In genomic region chr2:60168247-60168646, GRCh38 we compare ENCODE assay signal across 25 cellular contexts.
DNase-seq lines count a peak whose midpoint lies in the region; ATAC-seq and TF ChIP-seq lines count a peak whose summit lies in the region.
"Had no signal": no experiment of that assay in that cellular context is flagged by ENCODE, and none has a peak within 500 bp of the region (broad histone marks: within the 10 kb centered on the region; RNA-seq: fewer than 3 reads in every experiment).

No MANE protein-coding gene starts in this region.

- H3K36me3 ChIP-seq in neuronal stem cell (replicated peaks in 1 of 2; ENCODE audit: control insufficient read depth in 2 of 2, insufficient read depth in 2 of 2, low read length in 2 of 2) (no peaks in the 10 kb centered on the region), trophoblast cell (ENCODE audit: control insufficient read depth in 1 of 2, insufficient read depth in 2 of 2, low read length in 2 of 2) (no peaks in the 10 kb centered on the region)
- H3K36me3 ChIP-seq: BE2C, BLaER1 had no signal

- no peak overlapping the region for H2BK5ac ChIP-seq in neuronal stem cell (ENCODE audit: low read length)
- no peak overlapping the region for H2BK5ac ChIP-seq in trophoblast cell (ENCODE audit: low read depth, low read length, poor library complexity)

- H2BK12ac ChIP-seq in neuronal stem cell (ENCODE audit: low read length) (no peak overlapping the region), trophoblast cell (ENCODE audit: low read length) (no peak overlapping the region)

- H3K4ac ChIP-seq in neuronal stem cell (ENCODE audit: low read length) (no peak overlapping the region), trophoblast cell (ENCODE audit: low read depth, low read length) (no peak overlapping the region)

- DNase-seq in activated CD4-positive, alpha-beta T cell treated with anti-CD3 and anti-CD28 coated beads, Interleukin-2, amount 10 ng/mL, durations not matched to agents 24 days and 14 days: peak; percentile 34
- DNase-seq in activated CD4-positive, alpha-beta T cell treated with anti-CD3 and anti-CD28 coated beads for 36 hours: no peak
- peak; percentile 42 for DNase-seq in Right ventricle myocardium superior
- no peak for DNase-seq in left cardiac atrium
- DNase-seq in neuronal stem cell (ENCODE audit: low spot score): no peak
- DNase-seq in trophoblast cell: no peak
- DNase-seq in RWPE1 (ENCODE audit: low spot score): no peak
- DNase-seq: 8988T; ACHN; BE2C; C1 segment of cervical spinal cord; CD4-positive, alpha-beta memory T cell; CD4-positive, CD25-positive, alpha-beta regulatory T cell; CD8-positive, alpha-beta memory T cell; COR-L47; DMS 273 treated with DMSO at 0.1 percent for 48 hours; DMS153; DMS53; DMS79; DND-41; EL; GDM1 had no signal

- H3K4me1 ChIP-seq in neuronal stem cell (ENCODE audit: control insufficient read depth in 2 of 2, insufficient read depth in 1 of 2, low read depth in 1 of 2, low read length in 2 of 2) (peaks cover 0 to 8% of the 10 kb centered on the region in 2 donors), trophoblast cell (ENCODE audit: control insufficient read depth in 1 of 2, insufficient read depth in 2 of 2, low read length in 2 of 2) (no peaks in the 10 kb centered on the region)
- H3K4me1 ChIP-seq: BE2C, BLaER1 had no signal

- H3K36me3 Mint-ChIP-seq in activated CD4-positive, alpha-beta T cell treated with anti-CD3 and anti-CD28 coated beads, Interleukin-2, amount 10 ng/mL, durations not matched to agents 24 days and 14 days (ENCODE audit: low read depth): no peaks in the 10 kb centered on the region
- no peaks in the 10 kb centered on the region for H3K36me3 Mint-ChIP-seq in activated CD4-positive, alpha-beta T cell treated with anti-CD3 and anti-CD28 coated beads for 36 hours (ENCODE audit: low read depth)
- H3K36me3 Mint-ChIP-seq: CD14-positive monocyte; CD4-positive, alpha-beta memory T cell; CD4-positive, CD25-positive, alpha-beta regulatory T cell; CD8-positive, alpha-beta memory T cell had no signal

- no peaks in the 10 kb centered on the region for H3K9me3 Mint-ChIP-seq in activated CD4-positive, alpha-beta T cell treated with anti-CD3 and anti-CD28 coated beads, Interleukin-2, amount 10 ng/mL, durations not matched to agents 24 days and 14 days
- no peaks in the 10 kb centered on the region for H3K9me3 Mint-ChIP-seq in activated CD4-positive, alpha-beta T cell treated with anti-CD3 and anti-CD28 coated beads for 36 hours (ENCODE audit: low read depth)
- H3K9me3 Mint-ChIP-seq: CD4-positive, alpha-beta memory T cell; CD4-positive, CD25-positive, alpha-beta regulatory T cell had no signal

- H3K79me1 ChIP-seq in neuronal stem cell (ENCODE audit: low read depth, low read length): no peaks in the 10 kb centered on the region
- H3K79me1 ChIP-seq in trophoblast cell (ENCODE audit: low read length): no peaks in the 10 kb centered on the region

- no peak overlapping the region for H4K91ac ChIP-seq in neuronal stem cell (ENCODE audit: low read depth, low read length, poor library complexity)
- H4K91ac ChIP-seq in trophoblast cell (ENCODE audit: low read depth, low read length): no peak overlapping the region

- no peak overlapping the region for H2BK120ac ChIP-seq in neuronal stem cell (ENCODE audit: low read depth, low read length)
- no peak overlapping the region for H2BK120ac ChIP-seq in trophoblast cell (ENCODE audit: insufficient read depth, low read length, poor library complexity)

- H3K27me3 ChIP-seq in neuronal stem cell (ENCODE audit: control insufficient read depth in 3 of 3, insufficient read depth in 3 of 3, low read depth in 1 of 3, low read length in 3 of 3) (no peaks in the 10 kb centered on the region), trophoblast cell (ENCODE audit: insufficient read depth, low read length) (no peaks in the 10 kb centered on the region)
- H3K27me3 ChIP-seq: BE2C, BLaER1 had no signal

- no peak overlapping the region for H3K4me3 ChIP-seq in neuronal stem cell (ENCODE audit: low read length in 2 of 2)
- H3K4me3 ChIP-seq in trophoblast cell (ENCODE audit: low read depth, low read length): peak overlapping the region; percentile 54
- H3K4me3 ChIP-seq: BLaER1, GM12878 had no signal

- H3K4me3 Mint-ChIP-seq in activated CD4-positive, alpha-beta T cell treated with anti-CD3 and anti-CD28 coated beads, Interleukin-2, amount 10 ng/mL, durations not matched to agents 24 days and 14 days: no peak overlapping the region
- H3K4me3 Mint-ChIP-seq in activated CD4-positive, alpha-beta T cell treated with anti-CD3 and anti-CD28 coated beads for 36 hours: no peak overlapping the region
- H3K4me3 Mint-ChIP-seq: CD14-positive monocyte; CD4-positive, alpha-beta memory T cell; CD4-positive, CD25-positive, alpha-beta regulatory T cell; CD8-positive, alpha-beta memory T cell had no signal

- no CpG with 5 or more reads among the region's 3 CpGs for WGBS in neuronal stem cell (ENCODE audit: extremely low coverage in 2 of 2, insufficient read length in 2 of 2, insufficient replicate concordance in 1 of 2), 2 donors
- WGBS in trophoblast cell (ENCODE audit: extremely low coverage, insufficient coverage, insufficient read length): no CpG with 5 or more reads among the region's 3 CpGs

- H3K9me3 ChIP-seq in neuronal stem cell (replicated peaks in 1 of 2; ENCODE audit: control insufficient read depth in 2 of 2, insufficient read depth in 1 of 2, low read depth in 1 of 2, low read length in 2 of 2): no peaks in the 10 kb centered on the region
- H3K9me3 ChIP-seq in trophoblast cell (ENCODE audit: insufficient read depth, low read depth, low read length): no peaks in the 10 kb centered on the region
- H3K9me3 ChIP-seq: BE2C, BLaER1 had no signal

- no peak overlapping the region for H4K12ac ChIP-seq in trophoblast cell (ENCODE audit: low read depth, low read length)

- H2AFZ ChIP-seq in neuronal stem cell (ENCODE audit: low read length) (no peak overlapping the region), trophoblast cell (ENCODE audit: insufficient read depth, low read length, poor library complexity) (no peak overlapping the region)

- H3K27ac ChIP-seq in neuronal stem cell (replicated peaks; ENCODE audit: low read length) (no peak overlapping the region), trophoblast cell (ENCODE audit: low read depth, low read length) (no peak overlapping the region), RWPE1 (no peak overlapping the region)
- H3K27ac ChIP-seq: BLaER1 had no signal

- H3K4me2 ChIP-seq in neuronal stem cell (ENCODE audit: insufficient read depth, low read length, poor library complexity, severe bottlenecking) (no peak overlapping the region), trophoblast cell (ENCODE audit: low read length) (no peak overlapping the region)
- H3K4me2 ChIP-seq: BLaER1 had no signal

- ATAC-seq in activated CD4-positive, alpha-beta T cell treated with anti-CD3 and anti-CD28 coated beads for 36 hours: no peak
- peak; percentile 87 for ATAC-seq in Right ventricle myocardium superior (ENCODE audit: poor library complexity)
- no peak for ATAC-seq in left cardiac atrium
- ATAC-seq: GM12878 had no signal

- H3K27ac Mint-ChIP-seq in activated CD4-positive, alpha-beta T cell treated with anti-CD3 and anti-CD28 coated beads, Interleukin-2, amount 10 ng/mL, durations not matched to agents 24 days and 14 days: no peak overlapping the region
- no peak overlapping the region for H3K27ac Mint-ChIP-seq in activated CD4-positive, alpha-beta T cell treated with anti-CD3 and anti-CD28 coated beads for 36 hours
- H3K27ac Mint-ChIP-seq: CD14-positive monocyte; CD4-positive, alpha-beta memory T cell; CD4-positive, CD25-positive, alpha-beta regulatory T cell; CD8-positive, alpha-beta memory T cell had no signal

- H3K18ac ChIP-seq in neuronal stem cell (ENCODE audit: low read length) (no peak overlapping the region), trophoblast cell (ENCODE audit: low read length) (no peak overlapping the region)

- H3K27me3 Mint-ChIP-seq in activated CD4-positive, alpha-beta T cell treated with anti-CD3 and anti-CD28 coated beads, Interleukin-2, amount 10 ng/mL, durations not matched to agents 24 days and 14 days: no peaks in the 10 kb centered on the region
- H3K27me3 Mint-ChIP-seq in activated CD4-positive, alpha-beta T cell treated with anti-CD3 and anti-CD28 coated beads for 36 hours: no peaks in the 10 kb centered on the region
- H3K27me3 Mint-ChIP-seq: CD4-positive, alpha-beta memory T cell; CD4-positive, CD25-positive, alpha-beta regulatory T cell had no signal

- no peak for TF ChIP-seq CTCF in RWPE1 (conservative IDR thresholded peaks at IDR 0.05; ENCODE audit: low read depth)

- no peak overlapping the region for H2BK15ac ChIP-seq in neuronal stem cell (ENCODE audit: low read length)

- no peak overlapping the region for H3K9ac ChIP-seq in neuronal stem cell (ENCODE audit: low read depth, low read length, poor library complexity)
- H3K9ac ChIP-seq in trophoblast cell (ENCODE audit: low read length): peak overlapping the region; percentile 30
- H3K9ac ChIP-seq: BLaER1 had no signal

- H3K79me2 ChIP-seq in trophoblast cell (ENCODE audit: control insufficient read depth, insufficient read depth, low read length, poor library complexity): no peaks in the 10 kb centered on the region

- CTCF ChIA-PET in activated CD4-positive, alpha-beta T cell treated with anti-CD3 and anti-CD28 coated beads for 36 hours (lab: Charles Lee): no interaction called here
- CTCF ChIA-PET in RWPE1 (lab: Yijun Ruan, JAX): no interaction called here

- peak overlapping the region; percentile 4 for H2AK5ac ChIP-seq in neuronal stem cell (ENCODE audit: low read depth, low read length)
- no peak overlapping the region for H2AK5ac ChIP-seq in trophoblast cell (ENCODE audit: low read length)

- no peaks in the 10 kb centered on the region for H3K4me1 Mint-ChIP-seq in activated CD4-positive, alpha-beta T cell treated with anti-CD3 and anti-CD28 coated beads, Interleukin-2, amount 10 ng/mL, durations not matched to agents 24 days and 14 days
- no peaks in the 10 kb centered on the region for H3K4me1 Mint-ChIP-seq in activated CD4-positive, alpha-beta T cell treated with anti-CD3 and anti-CD28 coated beads for 36 hours
- H3K4me1 Mint-ChIP-seq: CD14-positive monocyte; CD4-positive, alpha-beta memory T cell; CD4-positive, CD25-positive, alpha-beta regulatory T cell; CD8-positive, alpha-beta memory T cell had no signal

- intact Hi-C loops in activated CD4-positive, alpha-beta T cell treated with anti-CD3 and anti-CD28 coated beads, Interleukin-2, amount 10 ng/mL, durations not matched to agents 24 days and 14 days (cut with micrococcal nuclease): no loop called here
- intact Hi-C loops in activated CD4-positive, alpha-beta T cell treated with anti-CD3 and anti-CD28 coated beads for 36 hours (cut with DNase I, micrococcal nuclease): no loop called here
- intact Hi-C loops in Right ventricle myocardium superior (cut with DNase I): no loop called here
- intact Hi-C loops in left cardiac atrium (cut with DNase I): no loop called here

- no peak overlapping the region for H3K23ac ChIP-seq in neuronal stem cell (ENCODE audit: low read depth, low read length, poor library complexity)
- H3K23ac ChIP-seq in trophoblast cell (ENCODE audit: low read length): peak overlapping the region; percentile 92

- no peak overlapping the region for H3K14ac ChIP-seq in neuronal stem cell (ENCODE audit: low read length)
- no peak overlapping the region for H3K14ac ChIP-seq in trophoblast cell (ENCODE audit: low read length)

- POLR2A ChIA-PET in activated CD4-positive, alpha-beta T cell treated with anti-CD3 and anti-CD28 coated beads for 36 hours (lab: Charles Lee): no interaction called here
- POLR2A ChIA-PET in RWPE1 (lab: Yijun Ruan, JAX; ENCODE audit: low non-redundant PET): no interaction called here

- H4K8ac ChIP-seq in neuronal stem cell (ENCODE audit: low read depth, low read length): no peak overlapping the region
- no peak overlapping the region for H4K8ac ChIP-seq in trophoblast cell (ENCODE audit: low read depth, low read length)

Comparison
In these comparisons a context has a peak if more than half of its experiments do, and no peak if none do; other contexts are left out.
1. DNase-seq: peak in activated CD4-positive, alpha-beta T cell treated with anti-CD3 and anti-CD28 coated beads, Interleukin-2, amount 10 ng/mL, durations not matched to agents 24 days and 14 days (single experiment) and Right ventricle myocardium superior (single experiment); none in activated CD4-positive, alpha-beta T cell treated with anti-CD3 and anti-CD28 coated beads for 36 hours (single experiment), left cardiac atrium (single experiment), neuronal stem cell (single experiment), trophoblast cell (0 of 2) and RWPE1 (single experiment).